ENCODE assay signal across 11 cellular contexts in the genomic region with DNA sequence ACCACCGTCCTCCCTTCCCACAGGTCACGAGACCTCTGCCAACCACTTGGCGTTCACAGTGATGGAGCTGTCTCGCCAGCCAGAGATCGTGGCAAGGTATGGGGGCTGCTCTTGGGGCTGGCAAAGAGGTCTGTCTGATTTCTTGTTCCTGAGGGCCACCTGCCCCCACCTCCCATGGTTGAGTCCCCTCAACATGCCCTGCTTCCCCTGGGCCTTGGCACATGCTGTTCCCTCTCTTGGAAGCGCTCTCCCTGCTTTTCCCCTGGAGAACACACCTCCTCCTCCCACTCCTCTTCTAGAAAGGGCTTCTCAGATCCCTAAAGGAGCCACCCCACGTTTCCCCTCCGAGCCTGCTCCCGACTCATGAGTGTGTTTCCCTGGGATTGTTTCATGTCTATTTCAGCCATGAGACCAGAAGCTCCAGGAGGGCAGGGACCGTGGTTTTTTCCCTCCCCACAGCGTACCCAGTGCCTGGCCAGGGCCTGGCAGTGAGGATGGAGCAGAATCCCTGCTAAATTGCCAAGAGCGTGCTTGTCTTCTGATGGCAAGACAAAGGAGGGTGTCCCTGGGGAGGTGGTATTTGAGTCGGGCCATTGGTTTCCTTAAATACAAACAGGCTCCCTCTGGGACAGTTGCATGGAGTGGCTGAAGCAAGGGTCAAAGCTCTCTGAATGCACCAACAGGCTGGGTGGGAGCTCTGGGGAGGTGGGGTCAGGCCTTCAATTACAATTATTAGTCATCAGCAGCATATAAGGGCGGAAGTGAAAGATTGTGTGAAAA. TPM values are rescaled to one million over a fixed set of nuclear protein-coding genes. Genes with fewer than 3 reads are reported as not detected.
DNase-seq lines count a peak whose midpoint lies in the region; ATAC-seq and TF ChIP-seq lines count a peak whose summit lies in the region.
"Had no signal": no experiment of that assay in that cellular context is flagged by ENCODE, and none has a peak within 500 bp of the region (broad histone marks: within the 10 kb centered on the region; RNA-seq: fewer than 3 reads in every experiment).

No MANE protein-coding gene starts in this region.

- no peak for TF ChIP-seq CTCF in type B pancreatic cell (conservative IDR thresholded peaks at IDR 0.05)
- TF ChIP-seq CTCF in coronary artery (IDR thresholded peaks at IDR 0.05): no peak

- no peaks in the 10 kb centered on the region for H3K4me1 Mint-ChIP-seq in activated naive CD4-positive, alpha-beta T cell treated with anti-CD3 and anti-CD28 coated beads, Interleukin-2, amount 10 ng/mL, durations not matched to agents 7 days and 5 days
- no peaks in the 10 kb centered on the region for H3K4me1 Mint-ChIP-seq in activated naive CD4-positive, alpha-beta T cell treated with anti-CD3 and anti-CD28 coated beads for 36 hours (ENCODE audit: low read depth)
- H3K4me1 Mint-ChIP-seq in type B pancreatic cell (ENCODE audit: unreplicated experiment): no peaks in the 10 kb centered on the region

- H3K36me3 Mint-ChIP-seq in activated naive CD4-positive, alpha-beta T cell treated with anti-CD3 and anti-CD28 coated beads, Interleukin-2, amount 10 ng/mL, durations not matched to agents 7 days and 5 days: no peaks in the 10 kb centered on the region
- no peaks in the 10 kb centered on the region for H3K36me3 Mint-ChIP-seq in activated naive CD4-positive, alpha-beta T cell treated with anti-CD3 and anti-CD28 coated beads for 36 hours (ENCODE audit: low read depth)
- no peaks in the 10 kb centered on the region for H3K36me3 Mint-ChIP-seq in type B pancreatic cell

- ATAC-seq in HG02678 (IDR thresholded peaks at IDR 0.05; ENCODE audit: unreplicated experiment): peak; percentile 81
- ATAC-seq: T-helper 17 cell had no signal

- intact Hi-C loops in activated naive CD4-positive, alpha-beta T cell treated with anti-CD3 and anti-CD28 coated beads for 36 hours (cut with micrococcal nuclease): no loop called here

- no peak overlapping the region for H3K4me3 ChIP-seq in coronary artery
- H3K4me3 ChIP-seq: vagina had no signal

- no peak for DNase-seq in activated naive CD4-positive, alpha-beta T cell treated with anti-CD3 and anti-CD28 coated beads, Interleukin-2, amount 10 ng/mL, durations not matched to agents 7 days and 5 days
- no peak for DNase-seq in activated naive CD4-positive, alpha-beta T cell treated with anti-CD3 and anti-CD28 coated beads for 36 hours
- DNase-seq in NCI-H1436 (lab: John Stamatoyannopoulos, UW) (peak; percentile 90), type B pancreatic cell (ENCODE audit: extremely low spot score, unreplicated experiment) (peak; percentile 52), NCI-H526 (lab: John Stamatoyannopoulos, UW) (no peak), NCI-H510A treated with DMSO at 0.1 percent for 48 hours (lab: John Stamatoyannopoulos, UW) (no peak), coronary artery (ENCODE audit: low spot score) (no peak)
- DNase-seq: NCI-H1417 treated with DMSO at 0.1 percent for 48 hours had no signal

- H3K27ac ChIP-seq in coronary artery: no peak overlapping the region
- H3K27ac ChIP-seq: vagina had no signal

- H3K9me3 Mint-ChIP-seq in activated naive CD4-positive, alpha-beta T cell treated with anti-CD3 and anti-CD28 coated beads, Interleukin-2, amount 10 ng/mL, durations not matched to agents 7 days and 5 days: no peaks in the 10 kb centered on the region
- no peaks in the 10 kb centered on the region for H3K9me3 Mint-ChIP-seq in activated naive CD4-positive, alpha-beta T cell treated with anti-CD3 and anti-CD28 coated beads for 36 hours
- no peaks in the 10 kb centered on the region for H3K9me3 Mint-ChIP-seq in type B pancreatic cell

- H3K27me3 Mint-ChIP-seq in activated naive CD4-positive, alpha-beta T cell treated with anti-CD3 and anti-CD28 coated beads, Interleukin-2, amount 10 ng/mL, durations not matched to agents 7 days and 5 days: peaks cover 20% of the 10 kb centered on the region
- no peaks in the 10 kb centered on the region for H3K27me3 Mint-ChIP-seq in activated naive CD4-positive, alpha-beta T cell treated with anti-CD3 and anti-CD28 coated beads for 36 hours (ENCODE audit: low read depth)
- H3K27me3 Mint-ChIP-seq in type B pancreatic cell: peaks cover 5% of the 10 kb centered on the region

- no peak overlapping the region for H3K4me3 Mint-ChIP-seq in activated naive CD4-positive, alpha-beta T cell treated with anti-CD3 and anti-CD28 coated beads, Interleukin-2, amount 10 ng/mL, durations not matched to agents 7 days and 5 days
- no peak overlapping the region for H3K4me3 Mint-ChIP-seq in activated naive CD4-positive, alpha-beta T cell treated with anti-CD3 and anti-CD28 coated beads for 36 hours
- H3K4me3 Mint-ChIP-seq in type B pancreatic cell: no peak overlapping the region
- H3K4me3 Mint-ChIP-seq: T-helper 17 cell had no signal

- CTCF ChIA-PET in activated naive CD4-positive, alpha-beta T cell treated with anti-CD3 and anti-CD28 coated beads, Interleukin-2, amount 10 ng/mL, durations not matched to agents 7 days and 5 days (lab: Charles Lee): interaction anchor here (0.9 kb wide), 1 partner anchor 11 kb away, joined by 3 read pairs; no protein-coding TSS in a partner anchor
- CTCF ChIA-PET in activated naive CD4-positive, alpha-beta T cell treated with anti-CD3 and anti-CD28 coated beads for 36 hours (lab: Charles Lee): interaction anchor here (1.4 kb wide), 1 partner anchor 30 kb away, joined by 3 read pairs; no protein-coding TSS in a partner anchor

- H3K27ac Mint-ChIP-seq in activated naive CD4-positive, alpha-beta T cell treated with anti-CD3 and anti-CD28 coated beads, Interleukin-2, amount 10 ng/mL, durations not matched to agents 7 days and 5 days: peak overlapping the region; percentile 29
- no peak overlapping the region for H3K27ac Mint-ChIP-seq in activated naive CD4-positive, alpha-beta T cell treated with anti-CD3 and anti-CD28 coated beads for 36 hours
- H3K27ac Mint-ChIP-seq in type B pancreatic cell: no peak overlapping the region
- H3K27ac Mint-ChIP-seq: T-helper 17 cell had no signal

RNA-seq across cellular contexts. Expression of a gene that starts 34.1 kb away (rescaled TPM):
- under 1 TPM; 0.10 to 0.12 TPM for total RNA-seq in activated naive CD4-positive, alpha-beta T cell treated with anti-CD3 and anti-CD28 coated beads for 36 hours
- total RNA-seq in type B pancreatic cell (ENCODE audit: low replicate concordance): 0.98 and 4.7 TPM in 2 replicates

Comparison
In these comparisons a context has a peak if more than half of its experiments do, and no peak if none do; other contexts are left out.
1. DNase-seq: peak in NCI-H1436 (single experiment) and type B pancreatic cell (single experiment); none in activated naive CD4-positive, alpha-beta T cell treated with anti-CD3 and anti-CD28 coated beads, Interleukin-2, amount 10 ng/mL, durations not matched to agents 7 days and 5 days (single experiment), activated naive CD4-positive, alpha-beta T cell treated with anti-CD3 and anti-CD28 coated beads for 36 hours (single experiment), NCI-H526 (0 of 2), NCI-H510A treated with DMSO at 0.1 percent for 48 hours (single experiment) and coronary artery (single experiment).